16 cellular contexts compared by ENCODE assay signal in the genomic region with DNA sequence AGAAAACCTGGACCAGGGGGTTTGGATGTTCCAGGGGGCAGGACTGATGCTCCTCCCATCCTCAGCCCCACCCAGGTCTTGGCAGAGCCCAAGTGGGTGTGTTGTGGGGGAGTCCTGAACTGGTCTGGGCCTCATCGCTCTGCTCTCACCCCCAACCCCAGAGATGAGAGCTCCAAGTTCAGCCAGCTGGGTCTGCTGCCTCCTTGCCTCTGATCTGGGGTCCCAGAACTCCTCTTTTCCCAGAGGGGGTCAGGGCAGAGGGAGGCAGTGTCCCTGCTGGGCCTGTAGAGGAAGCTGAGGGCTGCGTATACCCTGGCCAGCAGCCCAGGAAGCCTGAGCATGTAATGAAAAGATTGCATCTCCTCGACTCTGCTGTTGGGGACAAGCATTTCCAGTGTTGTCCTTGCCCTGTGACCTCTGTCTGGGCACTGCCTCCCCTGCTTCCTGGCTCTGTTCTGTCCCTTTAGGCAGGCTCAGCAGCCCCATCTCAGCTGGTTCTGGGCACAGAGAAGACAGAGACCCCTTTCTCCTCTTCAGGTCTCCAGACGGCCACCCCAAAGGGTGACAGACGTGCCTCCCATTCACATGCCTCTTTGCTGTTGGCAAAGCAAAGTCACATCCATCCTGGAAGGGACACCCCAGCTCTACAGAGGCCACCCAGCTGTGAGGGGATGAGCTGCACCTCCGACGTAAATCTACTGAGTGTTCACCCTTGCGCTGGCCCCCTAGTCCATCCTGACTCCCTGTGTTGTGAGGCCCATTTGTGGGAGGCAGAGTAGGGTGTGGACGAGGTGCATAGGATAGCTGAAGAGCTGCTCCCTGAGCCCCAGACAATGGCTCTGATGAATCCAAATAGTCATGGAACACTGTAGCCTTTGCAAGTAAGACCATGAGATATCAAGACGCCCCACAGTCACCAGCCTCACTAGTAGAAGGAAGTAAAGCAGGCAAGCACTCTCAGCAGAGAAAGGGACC. TPM values are rescaled to one million over a fixed set of nuclear protein-coding genes. Genes with fewer than 3 reads are reported as not detected.
DNase-seq lines count a peak whose midpoint lies in the region; ATAC-seq and TF ChIP-seq lines count a peak whose summit lies in the region.
"Had no signal": no experiment of that assay in that cellular context is flagged by ENCODE, and none has a peak within 500 bp of the region (broad histone marks: within the 10 kb centered on the region; RNA-seq: fewer than 3 reads in every experiment).

No MANE protein-coding gene starts in this region.

- WGBS in prostate gland, result 79% methylated on average over 10 of the region's 10 CpGs

- DNase-seq in GM10248 (ENCODE audit: extremely low spot score), result peak; percentile 12
- DNase-seq in NB4 (ENCODE audit: low read depth), result peak; percentile 47
- peak; percentile 64 for DNase-seq in Right ventricle myocardium superior
- DNase-seq in osteocyte (ENCODE audit: extremely low spot score, unreplicated experiment), result peak; percentile 70
- no peak for DNase-seq in NCI-H146 (lab: John Stamatoyannopoulos, UW)
- no peak for DNase-seq in H7
- DNase-seq in prostate gland (ENCODE audit: low spot score), result no peak
- DNase-seq: NCI-H1436 treated with DMSO at 0.1 percent for 48 hours; NCI-H510A treated with DMSO at 0.1 percent for 48 hours; RPMI8226; stimulated activated CD4-positive, alpha-beta T cell treated with anti-CD3 and anti-CD28 coated beads, Interleukin-4, amount 100 ng/mL, for 1 hour; T1000 had no signal

- H3K27me3 ChIP-seq in H7 (ENCODE audit: control insufficient read depth, insufficient read depth, low read length) (no peaks in the 10 kb centered on the region), prostate gland (replicated peaks; ENCODE audit: insufficient read depth) (no peaks in the 10 kb centered on the region)
- H3K27me3 ChIP-seq: cardiac muscle cell had no signal

- peaks cover 68% of the 10 kb centered on the region for H3K4me1 Mint-ChIP-seq in osteocyte (ENCODE audit: unreplicated experiment)

- no peaks in the 10 kb centered on the region for H3K36me3 ChIP-seq in H7 (replicated peaks; ENCODE audit: control insufficient read depth, insufficient read depth, low read length)
- no peaks in the 10 kb centered on the region for H3K36me3 ChIP-seq in prostate gland
- H3K36me3 ChIP-seq: cardiac muscle cell had no signal

- POLR2A ChIA-PET in GM10248 (lab: Yijun Ruan, JAX), result no interaction called here

- no peak overlapping the region for H3K27ac Mint-ChIP-seq in osteocyte (ENCODE audit: unreplicated experiment)

- H3K9me3 Mint-ChIP-seq in osteocyte (ENCODE audit: unreplicated experiment), result no peaks in the 10 kb centered on the region

- no peaks in the 10 kb centered on the region for H3K36me3 Mint-ChIP-seq in osteocyte (ENCODE audit: unreplicated experiment)

- H3K9me3 ChIP-seq in prostate gland, result no peaks in the 10 kb centered on the region

- H3K4me3 Mint-ChIP-seq in osteocyte (ENCODE audit: unreplicated experiment), result no peak overlapping the region

- intact Hi-C loops in Right ventricle myocardium superior (cut with DNase I) (no loop called here), prostate gland (cut with DNase I) (no loop called here)

- no peaks in the 10 kb centered on the region for H3K4me1 ChIP-seq in prostate gland (replicated peaks)

- H3K27me3 Mint-ChIP-seq in osteocyte (ENCODE audit: unreplicated experiment), result no peaks in the 10 kb centered on the region

- no peak overlapping the region for H3K4me3 ChIP-seq in NB4 (ENCODE audit: low read depth, low read length)
- H3K4me3 ChIP-seq in H7 (ENCODE audit: insufficient read depth, low read depth, low read length), result no peak overlapping the region
- H3K4me3 ChIP-seq in prostate gland, result no peak overlapping the region
- H3K4me3 ChIP-seq: cardiac muscle cell had no signal

- ATAC-seq in Right ventricle myocardium superior (ENCODE audit: poor library complexity), result peak; percentile 46
- no peak for ATAC-seq in HG03175 (IDR thresholded peaks at IDR 0.05; ENCODE audit: unreplicated experiment)
- ATAC-seq: activated naive CD4-positive, alpha-beta T cell treated with anti-CD3 and anti-CD28 coated beads, Interleukin-2, amount 50 U/mL, for 72 hours had no signal

- no peak overlapping the region for H3K27ac ChIP-seq in prostate gland
- H3K27ac ChIP-seq: cardiac muscle cell had no signal

- TF ChIP-seq POLR2A in NB4 (IDR thresholded peaks at IDR 0.05; ENCODE audit: extremely low read depth, insufficient read length) (no peak), prostate gland (IDR thresholded peaks at IDR 0.05) (no peak)

- TF ChIP-seq CTCF in GM10248 (IDR thresholded peaks at IDR 0.05; ENCODE audit: control extremely low read depth, extremely low read depth, low read depth, missing control alignments), result no peak
- TF ChIP-seq CTCF in NB4 (IDR thresholded peaks at IDR 0.05; ENCODE audit: low read depth, low read length), result no peak
- no peak for TF ChIP-seq CTCF in osteocyte (IDR thresholded peaks at IDR 0.05)
- TF ChIP-seq CTCF in prostate gland (IDR thresholded peaks at IDR 0.05), result no peak

- CTCF ChIA-PET in GM10248 (lab: Yijun Ruan, JAX), result interaction anchor here (1.0 to 2.2 kb wide), 4 partner anchors 8 to 540 kb away, joined by 3 to 6 read pairs (median 4); a partner anchor contains a TSS

RNA-seq across cellular contexts. Expression of a gene that starts 54.9 kb away (rescaled TPM):
- total RNA-seq in Right ventricle myocardium superior (not detected), osteocyte (not detected in 2 replicates), prostate gland (under 1 TPM in 1 of 2 donors, not detected in 1; 0.34 TPM)
- total RNA-seq in H7 (2014; rRNA removed; shearing (Covaris generic)), result not detected in 2 replicates
- total RNA-seq: activated naive CD4-positive, alpha-beta T cell treated with anti-CD3 and anti-CD28 coated beads, Interleukin-2, amount 50 U/mL, for 72 hours; cardiac muscle cell; Daoy had no signal

Comparison
In these comparisons a context has a peak if more than half of its experiments do, and no peak if none do; other contexts are left out.
1. DNase-seq: peak in GM10248 (single experiment), NB4 (single experiment), Right ventricle myocardium superior (single experiment) and osteocyte (single experiment); none in NCI-H146 (single experiment), H7 (single experiment) and prostate gland (single experiment).